ENCODE assay signal across 32 cellular contexts in genomic region chr15:91717811-91718210, GRCh38.
"Had no signal": no experiment of that assay in that cellular context is flagged by ENCODE, and none has a peak within 500 bp of the region (broad histone marks: within the 10 kb centered on the region; RNA-seq: fewer than 3 reads in every experiment).

No MANE protein-coding gene starts in this region.

- H3K9me3 ChIP-seq: adrenal gland, body of pancreas, esophagus squamous epithelium, gastroesophageal sphincter had no signal

- H3K9me3 Mint-ChIP-seq: activated CD8-positive, alpha-beta T cell treated with anti-CD3 and anti-CD28 coated beads for 36 hours; activated naive CD4-positive, alpha-beta T cell treated with anti-CD3 and anti-CD28 coated beads, Interleukin-2, amount 50 U/mL, for 24 hours; activated naive CD8-positive, alpha-beta T cell treated with anti-CD3 and anti-CD28 coated beads for 36 hours; activated naive CD8-positive, alpha-beta T cell treated with anti-CD3 and anti-CD28 coated beads, Interleukin-2, amount 50 U/mL, for 24 hours; activated T-cell treated with anti-CD3 and anti-CD28 coated beads, Interleukin-2, amount 50 U/mL, for 4 hours; activated T-helper 17 cell treated with anti-CD3 and anti-CD28 coated beads, Interleukin-2, amount 50 U/mL, for 72 hours; T-helper 2 cell treated with Interferon-gamma antibody and Interleukin-4, amounts not matched to agents 5 μg/mL and 100 μg/mL, for 36 hours had no signal

- H3K4me1 ChIP-seq: adrenal gland, body of pancreas, esophagus squamous epithelium, gastroesophageal sphincter had no signal

- ATAC-seq: activated CD4-positive, CD25-positive, alpha-beta regulatory T cell treated with anti-CD3 and anti-CD28 coated beads, Interleukin-2, amount 50 U/mL, for 24 hours; activated CD8-positive, alpha-beta T cell treated with anti-CD3 and anti-CD28 coated beads for 36 hours; activated naive CD8-positive, alpha-beta T cell treated with anti-CD3 and anti-CD28 coated beads, Interleukin-2, amount 50 U/mL, for 24 hours; activated T-cell treated with anti-CD3 and anti-CD28 coated beads, Interleukin-2, amount 50 U/mL, for 4 hours; activated T-helper 17 cell treated with anti-CD3 and anti-CD28 coated beads, Interleukin-2, amount 50 U/mL, for 72 hours; body of pancreas; gastroesophageal sphincter; T-helper 17 cell had no signal

- H3K4me1 Mint-ChIP-seq: activated B cell treated with CpG ODN at 0.5 μM for 24 hours; activated naive CD4-positive, alpha-beta T cell treated with anti-CD3 and anti-CD28 coated beads, Interleukin-2, amount 50 U/mL, for 24 hours; activated naive CD8-positive, alpha-beta T cell treated with anti-CD3 and anti-CD28 coated beads for 36 hours; activated naive CD8-positive, alpha-beta T cell treated with anti-CD3 and anti-CD28 coated beads, Interleukin-2, amount 50 U/mL, for 24 hours; activated T-helper 17 cell treated with anti-CD3 and anti-CD28 coated beads, Interleukin-2, amount 50 U/mL, for 72 hours had no signal

- H3K27me3 Mint-ChIP-seq: activated B cell treated with CpG ODN at 0.5 μM for 24 hours had no signal

- H3K27ac ChIP-seq: adrenal gland, body of pancreas, epithelial cell of prostate, esophagus squamous epithelium, gastroesophageal sphincter, WERI-Rb-1 had no signal

- H3K4me3 ChIP-seq: adrenal gland, body of pancreas, esophagus squamous epithelium, gastroesophageal sphincter had no signal

- H3K4me3 Mint-ChIP-seq: activated B cell treated with CpG ODN at 0.5 μM for 24 hours; activated CD8-positive, alpha-beta T cell treated with anti-CD3 and anti-CD28 coated beads for 36 hours; activated naive CD4-positive, alpha-beta T cell treated with anti-CD3 and anti-CD28 coated beads, Interleukin-2, amount 50 U/mL, for 24 hours; activated naive CD8-positive, alpha-beta T cell treated with anti-CD3 and anti-CD28 coated beads for 36 hours; activated naive CD8-positive, alpha-beta T cell treated with anti-CD3 and anti-CD28 coated beads, Interleukin-2, amount 50 U/mL, for 24 hours; activated T-cell treated with anti-CD3 and anti-CD28 coated beads, Interleukin-2, amount 50 U/mL, for 4 hours; activated T-helper 17 cell treated with anti-CD3 and anti-CD28 coated beads, Interleukin-2, amount 50 U/mL, for 72 hours; T-helper 17 cell; T-helper 2 cell treated with Interferon-gamma antibody and Interleukin-4, amounts not matched to agents 5 μg/mL and 100 μg/mL, for 36 hours had no signal

- H3K36me3 Mint-ChIP-seq: activated naive CD4-positive, alpha-beta T cell treated with anti-CD3 and anti-CD28 coated beads, Interleukin-2, amount 50 U/mL, for 24 hours; activated naive CD8-positive, alpha-beta T cell treated with anti-CD3 and anti-CD28 coated beads for 36 hours had no signal

- DNase-seq: activated B cell treated with CpG ODN at 0.5 μM for 24 hours; activated CD4-positive, alpha-beta T cell treated with anti-CD3 and anti-CD28 coated beads for 48 hours; activated CD4-positive, alpha-beta T cell treated with anti-CD3 and anti-CD28 coated beads, Interleukin-2, amount 50 U/mL, for 1 hour; activated CD4-positive, alpha-beta T cell treated with anti-CD3 and anti-CD28 coated beads, Interleukin-2, amount 50 U/mL, for 48 hours; activated CD8-positive, alpha-beta memory T cell treated with anti-CD3 and anti-CD28 coated beads for 24 hours; activated CD8-positive, alpha-beta T cell treated with anti-CD3 and anti-CD28 coated beads for 36 hours; activated effector memory CD4-positive, alpha-beta T cell treated with Interleukin-2 at 50 U/mL for 16 hours; activated gamma-delta T cell treated with Interleukin-2 at 50 U/mL for 16 hours; activated naive CD4-positive, alpha-beta T cell treated with Interleukin-2 at 50 U/mL for 16 hours; activated naive CD8-positive, alpha-beta T cell treated with anti-CD3 and anti-CD28 coated beads for 36 hours; activated naive CD8-positive, alpha-beta T cell treated with anti-CD3 and anti-CD28 coated beads, Interleukin-2, amount 50 U/mL, for 24 hours; activated T-cell treated with anti-CD3 and anti-CD28 coated beads, Interleukin-2, amount 50 U/mL, for 4 hours; adrenal gland; amygdala; aorta; body of pancreas; caudate nucleus; cortex of kidney; dermis blood vessel endothelial cell; effector CD8-positive, alpha-beta T cell; esophagus squamous epithelium; foreskin melanocyte; T-helper 1 cell; T-helper 17 cell; T1000; WERI-Rb-1 had no signal

- H3K27me3 ChIP-seq: body of pancreas had no signal

- H3K27ac Mint-ChIP-seq: activated B cell treated with CpG ODN at 0.5 μM for 24 hours; activated CD8-positive, alpha-beta T cell treated with anti-CD3 and anti-CD28 coated beads for 36 hours; activated naive CD4-positive, alpha-beta T cell treated with anti-CD3 and anti-CD28 coated beads, Interleukin-2, amount 50 U/mL, for 24 hours; activated naive CD8-positive, alpha-beta T cell treated with anti-CD3 and anti-CD28 coated beads for 36 hours; activated naive CD8-positive, alpha-beta T cell treated with anti-CD3 and anti-CD28 coated beads, Interleukin-2, amount 50 U/mL, for 24 hours; activated T-helper 17 cell treated with anti-CD3 and anti-CD28 coated beads, Interleukin-2, amount 50 U/mL, for 72 hours; T-helper 17 cell; T-helper 2 cell treated with Interferon-gamma antibody and Interleukin-4, amounts not matched to agents 5 μg/mL and 100 μg/mL, for 36 hours had no signal

- H3K36me3 ChIP-seq: adrenal gland, esophagus squamous epithelium, gastroesophageal sphincter, WERI-Rb-1 had no signal
